ENCODE assay signal across 21 cellular contexts in genomic region chr11:134453441-134453840, GRCh38. TPM values are rescaled to one million over a fixed set of nuclear protein-coding genes. Genes with fewer than 3 reads are reported as not detected.
DNase-seq lines count a peak whose midpoint lies in the region; ATAC-seq and TF ChIP-seq lines count a peak whose summit lies in the region.
"Had no signal": no experiment of that assay in that cellular context is flagged by ENCODE, and none has a peak within 500 bp of the region (broad histone marks: within the 10 kb centered on the region; RNA-seq: fewer than 3 reads in every experiment).

No MANE protein-coding gene starts in this region.

- H3K4me1 ChIP-seq in BE2C (no peaks in the 10 kb centered on the region; the same call in 1 of the 2 replicates), H9 (ENCODE audit: insufficient read depth, low read length) (no peaks in the 10 kb centered on the region), transverse colon (no peaks in the 10 kb centered on the region)
- H3K4me1 ChIP-seq: A549 had no signal

- no peaks in the 10 kb centered on the region for H3K36me3 ChIP-seq in BE2C
- no peaks in the 10 kb centered on the region for H3K36me3 ChIP-seq in transverse colon

- H3K9ac ChIP-seq in H9 (ENCODE audit: extremely low read depth, insufficient read length, low read length), result no peak overlapping the region
- H3K9ac ChIP-seq: BLaER1 treated with 17β-estradiol and CSF1 and Interleukin-3, amounts not matched to agents 10 nM and 100 nM had no signal

- H3K36me3 Mint-ChIP-seq in H9 (ENCODE audit: insufficient read depth in 1 of 3, low read depth in 3 of 3), result no peaks in the 10 kb centered on the region
- H3K36me3 Mint-ChIP-seq: CD8-positive, alpha-beta T cell had no signal

- H3K27me3 ChIP-seq in BE2C, result no peaks in the 10 kb centered on the region
- H3K27me3 ChIP-seq in H9 (ENCODE audit: insufficient read depth, low read length), result no peaks in the 10 kb centered on the region
- H3K27me3 ChIP-seq in transverse colon, result no peaks in the 10 kb centered on the region
- H3K27me3 ChIP-seq: BLaER1 treated with 17β-estradiol and CSF1 and Interleukin-3, amounts not matched to agents 10 nM and 100 nM had no signal

- H3K23me2 ChIP-seq in H9 (ENCODE audit: insufficient read length, low read depth, low read length, poor library complexity, severe bottlenecking), result no peaks in the 10 kb centered on the region

- H3K9me3 ChIP-seq in BE2C (no peaks in the 10 kb centered on the region; the same call in 1 of the 2 replicates), H9 (ENCODE audit: control insufficient read depth, low read depth, low read length) (no peaks in the 10 kb centered on the region), transverse colon (peaks cover 7 to 13% of the 10 kb centered on the region in 2 donors)
- H3K9me3 ChIP-seq: A549 had no signal

- no peak overlapping the region for H2AFZ ChIP-seq in H9 (ENCODE audit: low read length)

- intact Hi-C loops in transverse colon (cut with DNase I; ENCODE audit: low total_unique reads), result no loop called here

- no peak overlapping the region for H2BK15ac ChIP-seq in H9 (ENCODE audit: low read depth, low read length)

- H4K5ac ChIP-seq in H9 (ENCODE audit: insufficient read length, low read depth, low read length), result no peak overlapping the region

- peaks cover 2 to 3% of the 10 kb centered on the region in 2 experiments; a peak in 3 of 5 replicates for H3K9me3 Mint-ChIP-seq in H9

- H3K27ac ChIP-seq in caudate nucleus (ENCODE audit: low read depth, low read length) (peak overlapping the region; percentile 48), H9 (ENCODE audit: insufficient read length, low read depth, low read length) (no peak overlapping the region), transverse colon (no peak overlapping the region)
- H3K27ac ChIP-seq: A549; BLaER1 treated with 17β-estradiol and CSF1 and Interleukin-3, amounts not matched to agents 10 nM and 100 nM had no signal

- H3K4me3 Mint-ChIP-seq in H9, result no peak overlapping the region
- H3K4me3 Mint-ChIP-seq: CD8-positive, alpha-beta T cell; HFFc6 had no signal

- H2BK20ac ChIP-seq in H9 (ENCODE audit: low read depth, low read length, poor library complexity, severe bottlenecking), result no peak overlapping the region

- no peaks in the 10 kb centered on the region for H3K79me2 ChIP-seq in H9 (ENCODE audit: insufficient read depth, low read length)

- H3K79me1 ChIP-seq in H9 (ENCODE audit: insufficient read depth, low read depth, low read length, poor library complexity, severe bottlenecking), result no peaks in the 10 kb centered on the region

- H3K14ac ChIP-seq in H9 (ENCODE audit: insufficient read depth, low read length), result no peak overlapping the region

- no peak overlapping the region for H3K18ac ChIP-seq in H9 (ENCODE audit: insufficient read length, low read depth, low read length)

- H3K27me3 Mint-ChIP-seq in H9 (ENCODE audit: low read depth), result peaks cover 17% of the 10 kb centered on the region

- no peak overlapping the region for H2AK5ac ChIP-seq in H9 (ENCODE audit: insufficient read length, low read length)

- no peak overlapping the region for H3K27ac Mint-ChIP-seq in H9
- H3K27ac Mint-ChIP-seq: CD8-positive, alpha-beta T cell; HFFc6 had no signal

- no peak overlapping the region for H4K91ac ChIP-seq in H9 (ENCODE audit: insufficient read length, low read depth, low read length)

- DNase-seq in BE2C (peak; percentile 32), caudate nucleus (lab: John Stamatoyannopoulos, UW) (peak in 31 of 61 donors; percentile 6 to 62 (median 33)), mesenteric fat pad (ENCODE audit: low spot score) (peak; percentile 71), retinal pigment epithelial cell (ENCODE audit: low read depth) (peak; percentile 18), GM20000 (ENCODE audit: low spot score) (no peak), H9 (no peak), transverse colon (no peak)
- DNase-seq: CD8-positive, alpha-beta T cell; DMS53; HFFc6; KBM-7; NCI-H1105 treated with DMSO at 0.1 percent for 48 hours; NCI-H1694 treated with DMSO at 0.1 percent for 48 hours; NCI-H510A treated with DMSO at 0.1 percent for 48 hours; NCI-H82; SIG-M5 had no signal

- no peak overlapping the region for H3K56ac ChIP-seq in H9 (ENCODE audit: insufficient read length, low read depth, low read length)

- WGBS in H9 (ENCODE audit: extremely low coverage, insufficient read length, low lambda C conversion rate), result no CpG with 5 or more reads among the region's 6 CpGs
- WGBS in transverse colon (ENCODE audit: low coverage in 1 of 2), 2 donors, result 75% methylated on average over 6 of the region's 6 CpGs; no CpG with 5 or more reads in 1 of the 2 donors

- no peak overlapping the region for H3K23ac ChIP-seq in H9 (ENCODE audit: insufficient read length, low read depth, low read length)

- no peak for TF ChIP-seq EP300 in transverse colon (IDR thresholded peaks at IDR 0.05; ENCODE audit: low read depth)

- H3K4me1 Mint-ChIP-seq in H9, result peaks cover 0 to 7% of the 10 kb centered on the region in 2 experiments; a peak in 1 of 4 replicates

- no peak overlapping the region for H3K4me3 ChIP-seq in BE2C (ENCODE audit: low read depth, low read length)
- H3K4me3 ChIP-seq in retinal pigment epithelial cell (ENCODE audit: low read length), result no peak overlapping the region
- H3K4me3 ChIP-seq in transverse colon, result no peak overlapping the region
- H3K4me3 ChIP-seq: A549; BLaER1 treated with 17β-estradiol and CSF1 and Interleukin-3, amounts not matched to agents 10 nM and 100 nM had no signal

- H3K4ac ChIP-seq in H9 (ENCODE audit: low read depth, low read length), result no peak overlapping the region

- no peak overlapping the region for H4K8ac ChIP-seq in H9 (replicated peaks; ENCODE audit: insufficient read length, low read depth, low read length)

- in situ Hi-C loops in transverse colon (cut with MboI; ENCODE audit: low pct_ligation_motif_present in 1 of 4, low pct_unique_long_range_greater_than_20kb in 1 of 4, low sequenced_read_pairs in 3 of 4), result no loop called here

- no peak overlapping the region for H2BK120ac ChIP-seq in H9 (ENCODE audit: low read depth, low read length, poor library complexity, severe bottlenecking)

- no peak for TF ChIP-seq POLR2A in transverse colon (IDR thresholded peaks at IDR 0.05)

- no peak for ATAC-seq in GM21528 (IDR thresholded peaks at IDR 0.05; ENCODE audit: low FRiP score, unreplicated experiment)
- ATAC-seq: A549; CD8-positive, alpha-beta T cell; HepG2 had no signal

- TF ChIP-seq CTCF in BE2C (IDR thresholded peaks at IDR 0.05; ENCODE audit: low read depth, low read length) (no peak), retinal pigment epithelial cell (conservative IDR thresholded peaks at IDR 0.05; ENCODE audit: low read depth, low read length) (no peak), GM20000 (IDR thresholded peaks at IDR 0.05; ENCODE audit: extremely low read depth, missing control alignments) (no peak), H9 (conservative IDR thresholded peaks at IDR 0.05) (no peak), transverse colon (IDR thresholded peaks at IDR 0.05) (no peak)

- H3K4me2 ChIP-seq in H9 (ENCODE audit: insufficient read depth, insufficient read length, low read length), result no peak overlapping the region
- H3K4me2 ChIP-seq: A549; BLaER1 treated with 17β-estradiol and CSF1 and Interleukin-3, amounts not matched to agents 10 nM and 100 nM had no signal

- H3T11ph ChIP-seq in H9 (ENCODE audit: low read length), result no peak overlapping the region

- no peak overlapping the region for H2BK5ac ChIP-seq in H9 (ENCODE audit: insufficient read length, low read length)

- no peaks in the 10 kb centered on the region for H4K20me1 ChIP-seq in H9 (ENCODE audit: control insufficient read depth, insufficient read depth, insufficient read length)
- H4K20me1 ChIP-seq: BLaER1 treated with 17β-estradiol and CSF1 and Interleukin-3, amounts not matched to agents 10 nM and 100 nM had no signal

- H2BK12ac ChIP-seq in H9 (ENCODE audit: insufficient read length, low read depth, low read length), result no peak overlapping the region

RNA-seq across cellular contexts. Expression of gene B3GAT1, which starts 41.4 kb away (rescaled TPM):
- 150 TPM for polyA plus RNA-seq in BE2C (2012; ENCODE audit: insufficient read depth, insufficient read length, low read depth)
- total RNA-seq in mesenteric fat pad (0.32 TPM), H9 (2021) (29.3 and 34.3 TPM in 2 replicates), transverse colon (under 1 TPM in 2 of 4 donors, not detected in 2; 0.14 to 0.16 TPM)
- total RNA-seq: HepG2, HFFc6, RPMI7951 had no signal
- polyA plus RNA-seq: A549, HepG2 had no signal

Comparison
In these comparisons a context has a peak if more than half of its experiments do, and no peak if none do; other contexts are left out.
1. DNase-seq: peak in BE2C (single experiment), caudate nucleus (31 of 61), mesenteric fat pad (single experiment) and retinal pigment epithelial cell (single experiment); none in GM20000 (single experiment), H9 (single experiment) and transverse colon (single experiment).
2. RNA of gene B3GAT1, which starts 41.4 kb away (total RNA-seq): 29.3 to 34.3 TPM in H9; 0.32 TPM in mesenteric fat pad (single experiment) and 0.14 to 0.16 TPM in transverse colon; every median in the first group is over 10 times any median in the second.